ENCODE assay signal across 9 cellular contexts in the genomic region with DNA sequence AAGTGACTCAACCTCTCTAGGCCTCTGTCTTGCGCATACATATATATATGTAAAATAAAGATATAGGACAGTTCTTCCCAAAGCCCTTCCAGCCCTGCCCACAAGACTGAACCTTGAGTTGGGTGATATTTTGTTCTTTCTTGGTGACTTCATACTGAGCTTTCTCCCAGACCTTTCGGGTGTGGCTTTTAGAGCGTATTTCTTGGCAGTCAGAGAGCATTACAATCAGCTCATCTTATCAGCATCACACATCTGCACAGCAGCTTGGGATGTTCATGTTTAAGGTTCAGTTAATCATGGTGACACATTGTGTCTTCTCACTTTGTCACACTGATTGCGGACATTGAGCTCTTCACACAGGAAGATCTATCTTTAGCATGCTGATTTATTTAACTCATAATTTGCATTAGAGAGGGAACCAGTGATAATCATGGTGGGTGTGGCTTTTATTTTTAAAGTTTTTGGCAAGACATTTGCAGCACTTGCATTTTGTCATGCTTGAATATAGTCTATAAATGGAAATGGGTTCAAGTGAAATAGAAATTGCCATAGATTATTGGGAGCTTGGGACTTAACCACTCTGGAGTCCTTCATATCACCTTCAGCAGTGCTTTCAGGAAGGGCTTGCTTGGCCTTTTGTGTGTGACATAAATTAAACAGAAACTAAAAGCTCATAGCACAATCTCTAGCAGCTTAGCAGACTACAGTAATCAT. TPM values are rescaled to one million over a fixed set of nuclear protein-coding genes. Genes with fewer than 3 reads are reported as not detected.
DNase-seq lines count a peak whose midpoint lies in the region; ATAC-seq, FAIRE-seq and TF ChIP-seq lines count a peak whose summit lies in the region.
"Had no signal": no experiment of that assay in that cellular context is flagged by ENCODE, and none has a peak within 500 bp of the region (broad histone marks: within the 10 kb centered on the region; RNA-seq: fewer than 3 reads in every experiment).

No MANE protein-coding gene starts in this region.

- H3K9ac ChIP-seq in endothelial cell of umbilical vein (replicated peaks; ENCODE audit: extremely low read depth, insufficient read depth, low read length), result no peak overlapping the region

- no peak overlapping the region for H2AFZ ChIP-seq in endothelial cell of umbilical vein (ENCODE audit: low read depth, low read length)

- POLR2A ChIA-PET in endothelial cell of umbilical vein (lab: Charles Lee), result no interaction called here

- peaks cover 18% of the 10 kb centered on the region for H3K79me2 ChIP-seq in endothelial cell of umbilical vein (ENCODE audit: control insufficient read depth, insufficient read depth, low read length)

- ATAC-seq in GM18505 (IDR thresholded peaks at IDR 0.05; ENCODE audit: unreplicated experiment) (peak; percentile 52), HG02642 (IDR thresholded peaks at IDR 0.05; ENCODE audit: poor library complexity, unreplicated experiment) (peak; percentile 59), HG03469 (IDR thresholded peaks at IDR 0.05; ENCODE audit: unreplicated experiment) (no peak)

- no peaks in the 10 kb centered on the region for H3K27me3 ChIP-seq in endothelial cell of umbilical vein (ENCODE audit: control insufficient read depth in 2 of 2, insufficient read depth in 2 of 2, low read length in 2 of 2)

- H3K4me1 ChIP-seq in endothelial cell of umbilical vein (ENCODE audit: control insufficient read depth, extremely low read depth, insufficient read depth, low read length), result no peaks in the 10 kb centered on the region

- H3K9me3 ChIP-seq in endothelial cell of umbilical vein (replicated peaks; ENCODE audit: control insufficient read depth, insufficient read depth, low read length), result no peaks in the 10 kb centered on the region

- BruUV-seq in endothelial cell of umbilical vein (replicated peaks; lab: Mats Ljungman, UMichigan), result no TSS peak

- no peak for TF ChIP-seq CTCF in endothelial cell of umbilical vein (IDR thresholded peaks at IDR 0.05; ENCODE audit: extremely low read depth in 1 of 2, insufficient read depth in 1 of 2, low read depth in 1 of 2, low read length in 2 of 2)

- no peaks in the 10 kb centered on the region for H3K9me1 ChIP-seq in endothelial cell of umbilical vein (replicated peaks; ENCODE audit: control insufficient read depth, extremely low read depth, insufficient read depth, low read length)

- dilution Hi-C loops in endothelial cell of umbilical vein (cut with MboI; ENCODE audit: extremely low pct_ligation_motif_present, low sequenced_read_pairs), result no loop called here

- no peak overlapping the region for H3K27ac ChIP-seq in endothelial cell of umbilical vein (ENCODE audit: insufficient read depth, low read depth, low read length)

- DNase-seq in endothelial cell of umbilical vein (ENCODE audit: low read depth, low spot score) (no peak), NCI-H1694 treated with DMSO at 0.1 percent for 48 hours (lab: John Stamatoyannopoulos, UW) (no peak), NCI-H146 (lab: John Stamatoyannopoulos, UW) (no peak)
- DNase-seq in stimulated activated CD4-positive, alpha-beta T cell treated with anti-CD3 and anti-CD28 coated beads, Interleukin-15, amount 100 ng/mL, for 48 hours (ENCODE audit: low read depth in 2 of 2), result peak; percentile 43 to 47

- H3K4me3 ChIP-seq in endothelial cell of umbilical vein (replicated peaks in 1 of 3; ENCODE audit: insufficient read depth in 1 of 3, low read depth in 1 of 3, low read length in 3 of 3), result no peak overlapping the region
- H3K4me3 ChIP-seq: skin epidermis had no signal

- peak; percentile 60 for TF ChIP-seq POLR2A in GM18505 (IDR thresholded peaks at IDR 0.05; ENCODE audit: borderline replicate concordance, extremely low read depth, insufficient read depth, insufficient read length)
- peak; percentile 67 for TF ChIP-seq POLR2A in Raji (IDR thresholded peaks at IDR 0.05; ENCODE audit: insufficient read depth, low read depth, low read length)
- TF ChIP-seq POLR2A in endothelial cell of umbilical vein (IDR thresholded peaks at IDR 0.05; ENCODE audit: low read depth, low read length), result no peak

- H3K4me2 ChIP-seq in endothelial cell of umbilical vein (ENCODE audit: insufficient read depth, low read length), result no peak overlapping the region

- no peaks in the 10 kb centered on the region for H3K36me3 ChIP-seq in endothelial cell of umbilical vein (ENCODE audit: control insufficient read depth in 2 of 2, extremely low read depth in 1 of 2, insufficient read depth in 2 of 2, low read length in 2 of 2)

- intact Hi-C loops in endothelial cell of umbilical vein (cut with micrococcal nuclease), result no loop called here

- no peak for FAIRE-seq in endothelial cell of umbilical vein (lab: Jason Lieb, UNC)

- H4K20me1 ChIP-seq in endothelial cell of umbilical vein (replicated peaks; ENCODE audit: control insufficient read depth, extremely low read depth, insufficient read depth, low read length), result peaks cover 3% of the 10 kb centered on the region

- CTCF ChIA-PET in endothelial cell of umbilical vein (lab: Charles Lee), result interaction anchor here (1.0 kb wide), 1 partner anchor 9 kb away, joined by 3 read pairs; no protein-coding TSS in a partner anchor

TF ChIP-seq in endothelial cell of umbilical vein, 7 proteins besides CTCF, POLR2A, EP300 and RAD21:
- no peak for TF ChIP-seq JUN (IDR thresholded peaks at IDR 0.05; ENCODE audit: borderline replicate concordance, insufficient read depth, insufficient read length, low read depth)
- TF ChIP-seq GATA2 (IDR thresholded peaks at IDR 0.05; ENCODE audit: insufficient read depth, insufficient read length, low read depth, low read length), result peak; percentile 47
- no peak for TF ChIP-seq FOS (IDR thresholded peaks at IDR 0.05; ENCODE audit: borderline replicate concordance, insufficient read depth, low read length)

RNA-seq across cellular contexts. Expression of a gene that starts 8.3 kb away (rescaled TPM):
- total RNA-seq in endothelial cell of umbilical vein, result 25.1 and 26.3 TPM in 2 replicates
- polyA plus RNA-seq in endothelial cell of umbilical vein, result 11.2 and 14.5 TPM in 2 replicates
- polyA plus RNA-seq in endothelial cell of umbilical vein (2011; cell fraction: cytosol; rRNA removed), result 18.8 and 19.0 TPM in 2 replicates
- polyA plus RNA-seq in endothelial cell of umbilical vein (2011; cell fraction: nucleus; rRNA removed), result 12.7 and 13.3 TPM in 2 replicates
- polyA plus RNA-seq in endothelial cell of umbilical vein (2012), result 20.7 and 28.9 TPM in 2 replicates
- polyA minus RNA-seq in endothelial cell of umbilical vein, result 27.4 and 27.8 TPM in 2 replicates
- polyA minus RNA-seq in endothelial cell of umbilical vein (2011; cell fraction: cytosol; rRNA and poly(A)+ RNA removed), result 14.6 TPM
- 8.6 and 13.1 TPM in 2 replicates for polyA minus RNA-seq in endothelial cell of umbilical vein (2011; cell fraction: nucleus; rRNA and poly(A)+ RNA removed)

Comparison
In these comparisons a context has a peak if more than half of its experiments do, and no peak if none do; other contexts are left out.
1. DNase-seq: peak in stimulated activated CD4-positive, alpha-beta T cell treated with anti-CD3 and anti-CD28 coated beads, Interleukin-15, amount 100 ng/mL, for 48 hours (2 of 2); none in endothelial cell of umbilical vein (single experiment), NCI-H1694 treated with DMSO at 0.1 percent for 48 hours (single experiment) and NCI-H146 (single experiment).